22 cellular contexts compared by ENCODE assay signal in genomic region chr22:29964777-29965176, GRCh38.
"Had no signal": no experiment of that assay in that cellular context is flagged by ENCODE, and none has a peak within 500 bp of the region (broad histone marks: within the 10 kb centered on the region; RNA-seq: fewer than 3 reads in every experiment).

No MANE protein-coding gene starts in this region.

- H3K4me1 ChIP-seq: gastroesophageal sphincter, right lobe of liver, testis had no signal

- H3K27ac ChIP-seq: gastroesophageal sphincter, heart left ventricle, left ventricle myocardium inferior, ovary, right lobe of liver, testis had no signal

- H3K9me3 ChIP-seq: gastroesophageal sphincter, heart left ventricle, left ventricle myocardium inferior, ovary, right lobe of liver, testis had no signal

- DNase-seq: activated CD4-positive, alpha-beta T cell treated with anti-CD3 and anti-CD28 coated beads, Interleukin-2, amount 10 ng/mL, durations not matched to agents 7 days and 5 days; activated CD8-positive, alpha-beta T cell treated with anti-CD3 and anti-CD28 coated beads, Interleukin-2, amount 10 ng/mL, durations not matched to agents 7 days and 5 days; activated effector memory CD4-positive, alpha-beta T cell treated with Interleukin-2 at 50 U/mL for 16 hours; activated naive CD4-positive, alpha-beta T cell treated with anti-CD3 and anti-CD28 coated beads, Interleukin-2, amount 50 U/mL, for 16 hours; activated T-cell treated with anti-CD3 and anti-CD28 coated beads, Interleukin-2, amount 50 U/mL, for 24 hours; cerebellar nuclear complex; cortex of kidney; effector CD4-positive, alpha-beta T cell; heart left ventricle; kidney glomerular epithelial cell; left ventricle myocardium inferior; mammary epithelial cell; ovary; right lobe of liver; small intestine; stimulated activated CD4-positive, alpha-beta T cell treated with anti-CD3 and anti-CD28 coated beads, Interleukin-4, amount 100 ng/mL, for 1 hour; stimulated activated naive CD8-positive, alpha-beta T cell treated with anti-CD3 and anti-CD28 coated beads, Interleukin-15, amount 100 ng/mL, for 72 hours; testis had no signal

- H3K36me3 ChIP-seq: gastroesophageal sphincter, left ventricle myocardium inferior, ovary, right lobe of liver had no signal

- H3K27me3 ChIP-seq: gastroesophageal sphincter, heart left ventricle, ovary, right lobe of liver, testis had no signal

- FAIRE-seq: bronchial epithelial cell, small intestine, TTC549 had no signal

- ATAC-seq: activated CD4-positive, CD25-positive, alpha-beta regulatory T cell treated with anti-CD3 and anti-CD28 coated beads, Interleukin-2, amount 50 U/mL, for 24 hours; activated CD8-positive, alpha-beta T cell treated with anti-CD3 and anti-CD28 coated beads, Interleukin-2, amount 10 ng/mL, durations not matched to agents 7 days and 5 days; gastroesophageal sphincter; heart left ventricle; stimulated activated naive CD8-positive, alpha-beta T cell treated with anti-CD3 and anti-CD28 coated beads, Interleukin-15, amount 100 ng/mL, for 72 hours had no signal

- H3K4me3 ChIP-seq: gastroesophageal sphincter, heart left ventricle, left ventricle myocardium inferior, ovary, right lobe of liver, testis had no signal
